In the genomic region with DNA sequence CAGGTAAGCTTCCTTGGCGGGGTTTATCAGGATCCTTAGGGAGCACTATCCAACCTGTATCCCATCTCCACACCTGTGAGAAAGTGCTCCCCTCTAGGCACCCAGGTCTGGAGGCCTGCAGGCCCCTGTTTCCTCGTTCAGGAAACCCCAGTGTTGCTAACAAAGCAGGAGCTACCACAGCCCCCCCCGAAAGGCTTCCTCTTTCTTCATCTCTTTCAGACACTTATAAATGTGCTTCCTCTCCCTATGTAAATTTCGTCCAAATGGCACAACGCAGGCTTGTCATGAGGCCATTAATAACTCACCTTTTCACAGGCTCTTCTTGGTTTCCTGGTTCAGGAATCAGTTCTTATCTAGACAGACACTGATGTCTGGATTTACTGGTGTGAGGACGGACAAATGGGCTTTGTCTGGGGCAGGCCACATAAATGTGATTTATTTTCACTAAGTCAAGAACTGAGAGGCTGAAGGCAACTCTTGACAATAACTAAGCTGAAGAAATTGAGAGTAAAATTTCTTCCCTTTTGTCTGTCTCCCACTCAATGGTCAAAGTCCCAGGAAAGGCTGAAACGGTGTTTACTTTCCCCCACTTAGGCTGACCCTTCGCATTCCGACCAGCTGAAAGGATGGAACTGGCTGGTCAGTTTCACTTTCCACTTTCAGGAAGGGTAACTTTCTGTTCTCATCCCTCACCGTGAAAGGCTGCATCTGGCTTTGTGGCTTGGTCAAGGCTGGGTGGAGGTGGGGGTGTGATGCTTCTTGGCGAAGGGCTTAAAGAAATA, we compare ENCODE assay signal across 8 cellular contexts. TPM values are rescaled to one million over a fixed set of nuclear protein-coding genes. Genes with fewer than 3 reads are reported as not detected.
DNase-seq lines count a peak whose midpoint lies in the region; ATAC-seq and TF ChIP-seq lines count a peak whose summit lies in the region.

No MANE protein-coding gene starts in this region.

- H3K4me2 ChIP-seq in BLaER1 (peak overlapping the region; percentile 82), MM.1S (ENCODE audit: low read depth, low read length) (peak overlapping the region; percentile 46)

- H3K27ac ChIP-seq in BLaER1 = peak overlapping the region; percentile 75
- no peak overlapping the region for H3K27ac ChIP-seq in MM.1S (ENCODE audit: low read length)

- peak overlapping the region; percentile 60 for H3K9ac ChIP-seq in BLaER1
- no peak overlapping the region for H3K9ac ChIP-seq in MM.1S (ENCODE audit: low read length)

- DNase-seq in MM.1S (peak; percentile 54), RKO (ENCODE audit: low spot score) (no peak), posterior vena cava (ENCODE audit: low spot score) (no peak), NCI-H526 (lab: John Stamatoyannopoulos, UW) (no peak)
- peak in 1 of 3 experiments; percentile 14 for DNase-seq in effector memory CD8-positive, alpha-beta T cell
- DNase-seq in naive thymus-derived CD8-positive, alpha-beta T cell = peak in 1 of 10 donors; percentile 32

- H3K27me3 ChIP-seq in BLaER1 (no peaks in the 10 kb centered on the region), MM.1S (replicated peaks; ENCODE audit: insufficient read depth, low read length) (peaks cover 6% of the 10 kb centered on the region; the same call in 1 of the 2 replicates)

- peak overlapping the region; percentile 89 to 95 for H3K27ac Mint-ChIP-seq in effector memory CD8-positive, alpha-beta T cell
- H3K27ac Mint-ChIP-seq in naive thymus-derived CD8-positive, alpha-beta T cell = peak overlapping the region in 6 of 10 donors; percentile 25 to 95 (median 69)

- peak overlapping the region; percentile 53 to 77 for H3K4me3 Mint-ChIP-seq in effector memory CD8-positive, alpha-beta T cell
- H3K4me3 Mint-ChIP-seq in naive thymus-derived CD8-positive, alpha-beta T cell = peak overlapping the region in 5 of 10 donors; percentile 5 to 78 (median 13)

- no peaks in the 10 kb centered on the region for H3K79me2 ChIP-seq in MM.1S (ENCODE audit: low read length)

- H3K4me3 ChIP-seq in BLaER1 (peak overlapping the region; percentile 45; the same call in 1 of the 2 replicates), MM.1S (ENCODE audit: low read length) (peak overlapping the region; percentile 12)

- no peaks in the 10 kb centered on the region for H3K9me3 ChIP-seq in BLaER1
- no peaks in the 10 kb centered on the region for H3K9me3 ChIP-seq in MM.1S (replicated peaks; ENCODE audit: insufficient read depth, low read length)

- peaks cover 49 to 59% of the 10 kb centered on the region in 2 donors for H3K4me1 Mint-ChIP-seq in effector memory CD8-positive, alpha-beta T cell (ENCODE audit: low read depth in 2 of 2)
- peaks cover 4 to 83% (median 18%) of the 10 kb centered on the region in 4 donors for H3K4me1 Mint-ChIP-seq in naive thymus-derived CD8-positive, alpha-beta T cell

- intact Hi-C loops in posterior vena cava (cut with DNase I) = no loop called here

- peaks cover 77% of the 10 kb centered on the region for H3K36me3 ChIP-seq in BLaER1
- H3K36me3 ChIP-seq in MM.1S (replicated peaks; ENCODE audit: insufficient read depth, low read length) = no peaks in the 10 kb centered on the region

- H2AFZ ChIP-seq in MM.1S (ENCODE audit: low read length) = no peak overlapping the region

- H3K27me3 Mint-ChIP-seq in effector memory CD8-positive, alpha-beta T cell = no peaks in the 10 kb centered on the region
- peaks cover 0 to under 1% (median 0%) of the 10 kb centered on the region in 5 donors for H3K27me3 Mint-ChIP-seq in naive thymus-derived CD8-positive, alpha-beta T cell

- peak; percentile 51 for ATAC-seq in GM21423 (IDR thresholded peaks at IDR 0.05; ENCODE audit: unreplicated experiment)
- ATAC-seq in effector memory CD8-positive, alpha-beta T cell (replicated peaks) = peak; percentile 11
- peak; percentile 22 to 44 for ATAC-seq in naive thymus-derived CD8-positive, alpha-beta T cell

- H3K4me1 ChIP-seq in BLaER1 (peaks cover 98% of the 10 kb centered on the region), MM.1S (ENCODE audit: low read length) (peaks cover 19% of the 10 kb centered on the region)

- H4K20me1 ChIP-seq in BLaER1 = peaks cover 100% of the 10 kb centered on the region
- H4K20me1 ChIP-seq in MM.1S (ENCODE audit: insufficient read depth, low read length) = no peaks in the 10 kb centered on the region

- peaks cover 20% of the 10 kb centered on the region for H3K36me3 Mint-ChIP-seq in effector memory CD8-positive, alpha-beta T cell (ENCODE audit: insufficient read depth)
- peaks cover 0 to 5% (median 0%) of the 10 kb centered on the region in 3 donors for H3K36me3 Mint-ChIP-seq in naive thymus-derived CD8-positive, alpha-beta T cell

- H3K9me2 ChIP-seq in MM.1S (replicated peaks; ENCODE audit: insufficient read depth, low read length) = no peaks in the 10 kb centered on the region

- POLR2A ChIA-PET in naive thymus-derived CD8-positive, alpha-beta T cell (lab: Charles Lee) = interaction anchor here (0.6 kb wide), 2 partner anchors 29 to 35 kb away, joined by 4 to 5 read pairs; no protein-coding TSS in a partner anchor

- H3F3A ChIP-seq in MM.1S (ENCODE audit: insufficient read depth, low read length) = peaks cover 9% of the 10 kb centered on the region; the same call in 1 of the 2 replicates

- no peak for TF ChIP-seq CTCF in MM.1S (IDR thresholded peaks at IDR 0.05; ENCODE audit: low read length)

- H3K9me3 Mint-ChIP-seq in effector memory CD8-positive, alpha-beta T cell = no peaks in the 10 kb centered on the region
- H3K9me3 Mint-ChIP-seq in naive thymus-derived CD8-positive, alpha-beta T cell = no peaks in the 10 kb centered on the region

RNA-seq across cellular contexts. Expression of a gene that starts 46.8 kb away (rescaled TPM):
- total RNA-seq in naive thymus-derived CD8-positive, alpha-beta T cell = 1 to 10 TPM; 4.7 to 5.2 TPM
- 10 to 100 TPM in 1 of 3 donors, under 1 TPM in 2; 0.77 to 20.2 (median 0.89) TPM for polyA plus RNA-seq in naive thymus-derived CD8-positive, alpha-beta T cell
- total RNA-seq in posterior vena cava = 10 to 100 TPM in 1 of 2 donors, 1 to 10 TPM in 1; 5.8 to 14.5 TPM
